1 cellular context compared by ENCODE assay signal in the genomic region with DNA sequence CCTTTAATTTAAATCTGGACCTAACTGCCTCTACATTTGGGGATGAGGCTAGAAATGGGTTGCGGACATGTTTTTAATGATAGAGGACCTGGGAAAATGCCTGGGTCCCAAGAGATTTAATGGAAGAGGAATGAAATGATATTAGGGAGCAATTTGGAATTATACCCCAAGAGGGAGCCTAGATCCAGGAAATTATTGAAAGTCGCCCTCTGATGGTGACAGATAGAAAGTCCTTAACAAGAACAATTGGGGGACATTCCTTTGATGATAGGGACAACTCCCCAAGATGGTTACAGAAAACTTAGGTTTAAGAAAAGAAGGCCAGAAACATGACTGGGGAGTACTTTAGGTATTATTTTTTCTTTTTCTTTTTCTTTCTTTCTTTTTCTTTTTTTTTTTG.
TF ChIP-seq lines count a peak whose summit lies in the region.

No MANE protein-coding gene starts in this region.

TF ChIP-seq in endothelial cell of umbilical vein, 7 proteins besides CTCF, POLR2A, EP300 and RAD21 (continued from another document):
- TF ChIP-seq, protein P1, sequence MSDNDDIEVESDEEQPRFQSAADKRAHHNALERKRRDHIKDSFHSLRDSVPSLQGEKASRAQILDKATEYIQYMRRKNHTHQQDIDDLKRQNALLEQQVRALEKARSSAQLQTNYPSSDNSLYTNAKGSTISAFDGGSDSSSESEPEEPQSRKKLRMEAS (IDR thresholded peaks at IDR 0.05; ENCODE audit: insufficient read depth, insufficient read length), result no peak
- TF ChIP-seq JUN (IDR thresholded peaks at IDR 0.05; ENCODE audit: borderline replicate concordance, insufficient read depth, insufficient read length, low read depth), result no peak
- TF ChIP-seq POLR2AphosphoS5 (IDR thresholded peaks at IDR 0.05; ENCODE audit: insufficient read depth, low read depth, low read length), result no peak
- TF ChIP-seq EZH2 (IDR thresholded peaks at IDR 0.05; ENCODE audit: borderline replicate concordance, low read depth, low read length, severe bottlenecking), result no peak
- TF ChIP-seq MYC (IDR thresholded peaks at IDR 0.05; ENCODE audit: low read depth, low read length), result no peak
- TF ChIP-seq GATA2 (IDR thresholded peaks at IDR 0.05; ENCODE audit: insufficient read depth, insufficient read length, low read depth, low read length), result no peak
TF ChIP-seq in endothelial cell of umbilical vein: peak in this region for 0.
